Comparison of ENCODE assay signal across 8 cellular contexts in the genomic region with DNA sequence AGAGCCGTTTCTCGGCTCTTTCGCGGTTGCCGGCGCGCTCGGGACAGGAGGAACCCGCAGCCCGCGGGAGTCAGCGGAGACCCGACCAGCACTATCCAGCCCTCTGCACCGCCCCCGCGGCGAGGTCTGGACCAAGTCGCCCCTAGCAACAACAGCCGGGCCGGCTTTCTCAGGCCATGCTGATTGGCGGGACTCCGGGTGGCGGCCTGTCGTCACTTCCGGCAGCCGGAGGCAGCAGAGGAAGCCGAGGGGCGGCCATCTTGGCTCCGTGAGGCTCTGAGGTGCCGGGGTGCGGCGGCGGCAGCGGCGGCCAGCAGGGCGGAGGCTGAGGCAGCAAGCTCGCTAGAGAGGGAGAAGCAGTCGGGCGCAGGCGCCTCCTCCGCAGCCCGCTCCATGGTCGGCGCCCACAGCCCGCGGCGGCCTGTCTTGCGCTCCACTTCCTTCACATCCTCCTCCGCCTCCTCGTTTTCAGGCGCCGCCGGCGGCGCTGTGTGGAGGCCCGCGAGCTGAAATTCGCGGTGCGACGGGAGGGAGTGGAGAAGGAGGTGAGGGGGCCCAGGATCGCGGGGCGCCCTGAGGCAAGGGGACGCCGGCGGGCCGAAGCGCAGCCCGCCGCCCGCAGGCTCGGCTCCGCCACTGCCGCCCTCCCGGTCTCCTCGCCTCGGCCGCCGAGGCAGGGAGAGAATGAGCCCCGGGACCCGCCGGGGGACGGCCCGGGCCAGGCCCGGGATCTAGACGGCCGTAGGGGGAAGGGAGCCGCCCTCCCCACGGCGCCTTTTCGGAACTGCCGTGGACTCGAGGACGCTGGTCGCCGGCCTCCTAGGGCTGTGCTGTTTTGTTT. TPM values are rescaled to one million over a fixed set of nuclear protein-coding genes. Genes with fewer than 3 reads are reported as not detected.
DNase-seq lines count a peak whose midpoint lies in the region; ATAC-seq and TF ChIP-seq lines count a peak whose summit lies in the region.

A gene (plus strand): TSS at position 263 of the 841 bp plus-strand sequence. CDS start 615 bp downstream, outside the sequence.

- H3K4me1 ChIP-seq in ES-I3 (ENCODE audit: insufficient read depth, low read length) (peaks cover 6% of the 10 kb centered on the region; the same call in 1 of the 2 replicates), Loucy (ENCODE audit: insufficient read depth, low read length, poor library complexity, severe bottlenecking) (peaks cover 25% of the 10 kb centered on the region)

- H3K4me2 ChIP-seq in Loucy (ENCODE audit: low read depth, low read length, poor library complexity, severe bottlenecking): peak within 1 kb of the TSS; percentile 96

- peak within 1 kb of the TSS; percentile 88 for H3K9ac ChIP-seq in ES-I3 (ENCODE audit: low read depth, low read length)
- H3K9ac ChIP-seq in Loucy (ENCODE audit: low read depth, low read length, poor library complexity, severe bottlenecking): peak within 1 kb of the TSS; percentile 86

- no peaks in the 10 kb centered on the region for H3K9me2 ChIP-seq in Loucy (replicated peaks; ENCODE audit: low read depth, low read length)

- DNase-seq in H7 (peak; percentile 99), fibroblast of peridontal ligament (ENCODE audit: extremely low read depth) (peak; percentile 93), natural killer cell (peak; percentile 96)
- peak; percentile 96 for DNase-seq in activated T-helper 9 cell treated with anti-CD3 and anti-CD28 coated beads, Interleukin-2, amount 50 U/mL, for 16 hours (ENCODE audit: low read depth)
- peak; percentile 98 for DNase-seq in stimulated activated naive CD4-positive, alpha-beta T cell treated with Interleukin-2 at 50 U/mL for 16 hours (lab: John Stamatoyannopoulos, UW)

- peak; percentile 92 for TF ChIP-seq POLR2A in Raji (IDR thresholded peaks at IDR 0.05; ENCODE audit: insufficient read depth, low read depth, low read length)

- H3K9me3 ChIP-seq in ES-I3 (ENCODE audit: control insufficient read depth, insufficient read depth, low read length): no peaks in the 10 kb centered on the region
- no peaks in the 10 kb centered on the region for H3K9me3 ChIP-seq in Loucy (ENCODE audit: insufficient read depth, low read depth, low read length)

- H3K27ac Mint-ChIP-seq in natural killer cell: peak within 1 kb of the TSS; percentile 94 to 97

- H3K4me3 Mint-ChIP-seq in natural killer cell: peak within 1 kb of the TSS; percentile 95

- no peaks in the 10 kb centered on the region for H3K9me3 Mint-ChIP-seq in natural killer cell

- intact Hi-C loops in natural killer cell (cut with micrococcal nuclease): loop anchor here (1.0 to 5.0 kb wide), 2 partner anchors 42 to 51 kb away; a partner anchor contains a TSS

- H4K20me1 ChIP-seq in Loucy (ENCODE audit: insufficient read depth, low read length, poor library complexity, severe bottlenecking): peaks cover 35% of the 10 kb centered on the region

- H3K79me2 ChIP-seq in Loucy (ENCODE audit: insufficient read depth, low read length): peaks cover 49% of the 10 kb centered on the region

- peak within 1 kb of the TSS; percentile 85 for H2AFZ ChIP-seq in Loucy (ENCODE audit: low read length)

- peaks cover 37 to 53% of the 10 kb centered on the region in 2 donors for H3K4me1 Mint-ChIP-seq in natural killer cell

- peaks cover 5% of the 10 kb centered on the region; the same call in 1 of the 2 replicates for H3K27me3 ChIP-seq in H7 (ENCODE audit: control insufficient read depth, insufficient read depth, low read length)
- H3K27me3 ChIP-seq in Loucy (ENCODE audit: insufficient read depth, low read length, poor library complexity, severe bottlenecking): no peaks in the 10 kb centered on the region

- H3K4me3 ChIP-seq in H7 (ENCODE audit: insufficient read depth, low read depth, low read length) (peak within 1 kb of the TSS; percentile 98), Loucy (ENCODE audit: low read length, poor library complexity, severe bottlenecking) (peak within 1 kb of the TSS; percentile 95)

- H3K36me3 ChIP-seq in ES-I3 (ENCODE audit: insufficient read depth, low read length) (no peaks in the 10 kb centered on the region), H7 (replicated peaks; ENCODE audit: control insufficient read depth, insufficient read depth, low read length) (no peaks in the 10 kb centered on the region), Loucy (ENCODE audit: insufficient read depth, low read length) (no peaks in the 10 kb centered on the region)

- ATAC-seq in natural killer cell: peak; percentile 85 to 95 (median 89)

- TF ChIP-seq CTCF in Loucy (conservative IDR thresholded peaks at IDR 0.05; ENCODE audit: low read length): no peak
- peak; percentile 9 for TF ChIP-seq CTCF in natural killer cell (IDR thresholded peaks at IDR 0.05)

- no peaks in the 10 kb centered on the region for H3K36me3 Mint-ChIP-seq in natural killer cell

- H3K27me3 Mint-ChIP-seq in natural killer cell (ENCODE audit: low read depth in 2 of 2): no peaks in the 10 kb centered on the region

- peaks cover 5% of the 10 kb centered on the region; the same call in 1 of the 2 replicates for H3F3A ChIP-seq in Loucy (ENCODE audit: low read depth)

RNA-seq across cellular contexts. Expression of the gene that starts here (rescaled TPM):
- total RNA-seq in H7 (2014; rRNA removed; shearing (Covaris generic)): 66.0 and 66.8 TPM in 2 replicates
- total RNA-seq in natural killer cell: 100 to 1,000 TPM; 138 to 167 (median 152) TPM

Comparison
In these comparisons a context has a peak if more than half of its experiments do, and no peak if none do; other contexts are left out.
1. Peak in every context shown above with its lines: DNase-seq, ATAC-seq and H3K4me3 ChIP-seq.